In the genomic region with DNA sequence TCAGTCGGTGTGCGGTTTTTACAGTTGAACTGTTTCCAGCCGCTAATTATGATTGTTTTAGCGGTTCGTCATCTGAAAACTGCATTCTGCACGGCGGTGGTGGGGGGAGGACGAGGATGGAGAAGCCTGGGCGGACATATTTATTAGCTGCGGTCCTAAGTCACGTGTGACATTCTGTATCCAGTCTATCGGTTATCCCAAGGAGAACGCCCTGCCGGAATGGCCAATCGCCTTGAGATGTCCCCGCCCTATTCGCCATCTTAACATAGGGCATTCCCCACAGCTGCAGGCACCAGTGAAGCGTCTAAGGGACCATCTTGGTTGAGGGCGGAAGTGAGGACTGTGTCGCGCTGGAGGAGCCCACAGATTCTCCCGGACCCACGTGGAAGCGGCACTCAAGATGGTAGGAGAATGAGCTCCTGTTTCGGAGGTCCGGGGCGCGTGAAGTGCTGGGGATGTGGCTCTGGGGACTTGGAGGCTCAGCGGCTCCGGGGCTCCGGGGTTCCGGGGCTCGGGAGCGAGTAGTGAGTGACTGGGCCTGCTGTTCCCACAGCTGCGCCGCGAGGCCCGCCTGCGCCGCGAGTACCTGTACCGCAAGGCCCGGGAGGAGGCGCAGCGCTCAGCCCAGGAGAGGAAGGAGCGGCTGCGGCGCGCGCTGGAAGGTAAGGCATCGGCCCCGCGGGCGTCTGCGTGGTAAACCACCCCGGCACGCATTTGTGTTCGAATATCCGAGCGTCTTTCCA, we compare ENCODE assay signal across 1 cellular context.
A peak's percentile ranks its signal among the peaks of the same experiment; 100 is the strongest.
TF ChIP-seq lines count a peak whose summit lies in the region.

A gene with protein sequence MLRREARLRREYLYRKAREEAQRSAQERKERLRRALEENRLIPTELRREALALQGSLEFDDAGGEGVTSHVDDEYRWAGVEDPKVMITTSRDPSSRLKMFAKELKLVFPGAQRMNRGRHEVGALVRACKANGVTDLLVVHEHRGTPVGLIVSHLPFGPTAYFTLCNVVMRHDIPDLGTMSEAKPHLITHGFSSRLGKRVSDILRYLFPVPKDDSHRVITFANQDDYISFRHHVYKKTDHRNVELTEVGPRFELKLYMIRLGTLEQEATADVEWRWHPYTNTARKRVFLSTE (plus strand): TSS at position 365 of the 743 bp plus-strand sequence. CDS start 36 bp downstream, at position 401.

TF ChIP-seq in K562, 482 proteins besides CTCF, POLR2A, EP300 and RAD21 (continued from another document and continues in another):
- TF ChIP-seq, protein P1, sequence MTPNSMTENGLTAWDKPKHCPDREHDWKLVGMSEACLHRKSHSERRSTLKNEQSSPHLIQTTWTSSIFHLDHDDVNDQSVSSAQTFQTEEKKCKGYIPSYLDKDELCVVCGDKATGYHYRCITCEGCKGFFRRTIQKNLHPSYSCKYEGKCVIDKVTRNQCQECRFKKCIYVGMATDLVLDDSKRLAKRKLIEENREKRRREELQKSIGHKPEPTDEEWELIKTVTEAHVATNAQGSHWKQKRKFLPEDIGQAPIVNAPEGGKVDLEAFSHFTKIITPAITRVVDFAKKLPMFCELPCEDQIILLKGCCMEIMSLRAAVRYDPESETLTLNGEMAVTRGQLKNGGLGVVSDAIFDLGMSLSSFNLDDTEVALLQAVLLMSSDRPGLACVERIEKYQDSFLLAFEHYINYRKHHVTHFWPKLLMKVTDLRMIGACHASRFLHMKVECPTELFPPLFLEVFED (CRISPR knock-in tag; conservative IDR thresholded peaks at IDR 0.05) = no peak
- TF ChIP-seq POLR2AphosphoS2 (IDR thresholded peaks at IDR 0.05; ENCODE audit: low read length) (no peak), ZNF134 (CRISPR knock-in tag; conservative IDR thresholded peaks at IDR 0.05) (no peak), ZBTB1 (CRISPR knock-in tag; IDR thresholded peaks at IDR 0.05; ENCODE audit: borderline replicate concordance, low read depth) (no peak), SMAD1 (IDR thresholded peaks at IDR 0.05; ENCODE audit: low read depth, low read length, partially characterized antibody) (no peak), TSC22D4 (tag; IDR thresholded peaks at IDR 0.05) (no peak), ZNF778 (CRISPR knock-in tag; IDR thresholded peaks at IDR 0.05) (no peak), KAT8 (IDR thresholded peaks at IDR 0.05; ENCODE audit: low read depth) (no peak), ZNF24 (IDR thresholded peaks at IDR 0.05) (0 out of 2 replicates have a peak, but pooled peaks have one; percentile 42), CBFB (CRISPR knock-in tag; IDR thresholded peaks at IDR 0.05) (0 out of 2 replicates have a peak, but pooled peaks have one; percentile 45), PCBP1 (IDR thresholded peaks at IDR 0.05; ENCODE audit: low read depth, low read length, poor library complexity, severe bottlenecking) (no peak), SMARCB1 (IDR thresholded peaks at IDR 0.05; ENCODE audit: insufficient read length, low read depth) (no peak), ZNF586 (CRISPR knock-in tag; conservative IDR thresholded peaks at IDR 0.05) (no peak), MIER1 (IDR thresholded peaks at IDR 0.05; ENCODE audit: low read depth) (no peak), HDAC6 (IDR thresholded peaks at IDR 0.05; ENCODE audit: low read depth, low read length) (no peak), POLR2AphosphoS5 (IDR thresholded peaks at IDR 0.05; ENCODE audit: control insufficient read depth, insufficient read depth, low read depth, low read length) (peak; percentile 81), KLF13 (tag; IDR thresholded peaks at IDR 0.05; ENCODE audit: borderline replicate concordance, low read depth) (no peak), TCFL5 (CRISPR knock-in tag; conservative IDR thresholded peaks at IDR 0.05) (no peak), SMARCA5 (IDR thresholded peaks at IDR 0.05) (no peak), ZKSCAN8 (CRISPR knock-in tag; IDR thresholded peaks at IDR 0.05) (no peak), BCOR (IDR thresholded peaks at IDR 0.05) (no peak; the same call in 1 of the 2 replicates), RBBP5 (IDR thresholded peaks at IDR 0.05; ENCODE audit: borderline replicate concordance, insufficient read depth, low read length, poor library complexity, severe bottlenecking) (peak; percentile 78), KAT7 (CRISPR knock-in tag; IDR thresholded peaks at IDR 0.05; ENCODE audit: borderline replicate concordance) (peak; percentile 81; the same call in 1 of the 2 replicates), ZNF589 (CRISPR knock-in tag; IDR thresholded peaks at IDR 0.05; ENCODE audit: low read depth) (peak; percentile 86; the same call in 1 of the 2 replicates), CHCHD3 (CRISPR knock-in tag; IDR thresholded peaks at IDR 0.05) (no peak), NR1H2 (CRISPR knock-in tag; IDR thresholded peaks at IDR 0.05) (no peak), MED1 (CRISPR knock-in tag; IDR thresholded peaks at IDR 0.05; ENCODE audit: borderline replicate concordance) (no peak), NELFE (IDR thresholded peaks at IDR 0.05; ENCODE audit: insufficient read depth, insufficient read length) (no peak), CBX8 (IDR thresholded peaks at IDR 0.05; ENCODE audit: borderline replicate concordance, extremely low read depth, low read depth, low read length, poor library complexity, severe bottlenecking) (no peak), TBL1XR1 (IDR thresholded peaks at IDR 0.05; ENCODE audit: low read length in 2 of 2) (no peak), ADNP (tag; IDR thresholded peaks at IDR 0.05) (no peak), HNRNPL (IDR thresholded peaks at IDR 0.05; ENCODE audit: low read depth, low read length) (no peak), ZFPM2 (CRISPR knock-in tag; IDR thresholded peaks at IDR 0.05) (no peak), SMARCC2 (IDR thresholded peaks at IDR 0.05; ENCODE audit: low read depth) (no peak), FOXK1 (CRISPR knock-in tag; IDR thresholded peaks at IDR 0.05; ENCODE audit: borderline replicate concordance) (peak; percentile 83), EP400 (IDR thresholded peaks at IDR 0.05) (peak; percentile 99), ZBTB7A (IDR thresholded peaks at IDR 0.05; ENCODE audit: borderline replicate concordance, control insufficient read depth, low read depth, low read length) (no peak)
- TF ChIP-seq, protein P2, sequence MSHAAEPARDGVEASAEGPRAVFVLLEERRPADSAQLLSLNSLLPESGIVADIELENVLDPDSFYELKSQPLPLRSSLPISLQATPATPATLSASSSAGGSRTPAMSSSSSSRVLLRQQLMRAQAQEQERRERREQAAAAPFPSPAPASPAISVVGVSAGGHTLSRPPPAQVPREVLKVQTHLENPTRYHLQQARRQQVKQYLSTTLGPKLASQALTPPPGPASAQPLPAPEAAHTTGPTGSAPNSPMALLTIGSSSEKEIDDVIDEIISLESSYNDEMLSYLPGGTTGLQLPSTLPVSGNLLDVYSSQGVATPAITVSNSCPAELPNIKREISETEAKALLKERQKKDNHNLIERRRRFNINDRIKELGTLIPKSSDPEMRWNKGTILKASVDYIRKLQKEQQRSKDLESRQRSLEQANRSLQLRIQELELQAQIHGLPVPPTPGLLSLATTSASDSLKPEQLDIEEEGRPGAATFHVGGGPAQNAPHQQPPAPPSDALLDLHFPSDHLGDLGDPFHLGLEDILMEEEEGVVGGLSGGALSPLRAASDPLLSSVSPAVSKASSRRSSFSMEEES (CRISPR knock-in tag; IDR thresholded peaks at IDR 0.05) = peak; percentile 92
- TF ChIP-seq, protein P3, sequence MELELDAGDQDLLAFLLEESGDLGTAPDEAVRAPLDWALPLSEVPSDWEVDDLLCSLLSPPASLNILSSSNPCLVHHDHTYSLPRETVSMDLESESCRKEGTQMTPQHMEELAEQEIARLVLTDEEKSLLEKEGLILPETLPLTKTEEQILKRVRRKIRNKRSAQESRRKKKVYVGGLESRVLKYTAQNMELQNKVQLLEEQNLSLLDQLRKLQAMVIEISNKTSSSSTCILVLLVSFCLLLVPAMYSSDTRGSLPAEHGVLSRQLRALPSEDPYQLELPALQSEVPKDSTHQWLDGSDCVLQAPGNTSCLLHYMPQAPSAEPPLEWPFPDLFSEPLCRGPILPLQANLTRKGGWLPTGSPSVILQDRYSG (tag; conservative IDR thresholded peaks at IDR 0.05; ENCODE audit: low read depth) = 0 out of 2 replicates have a peak, but pooled peaks have one; percentile 17
- TF ChIP-seq, protein P4, sequence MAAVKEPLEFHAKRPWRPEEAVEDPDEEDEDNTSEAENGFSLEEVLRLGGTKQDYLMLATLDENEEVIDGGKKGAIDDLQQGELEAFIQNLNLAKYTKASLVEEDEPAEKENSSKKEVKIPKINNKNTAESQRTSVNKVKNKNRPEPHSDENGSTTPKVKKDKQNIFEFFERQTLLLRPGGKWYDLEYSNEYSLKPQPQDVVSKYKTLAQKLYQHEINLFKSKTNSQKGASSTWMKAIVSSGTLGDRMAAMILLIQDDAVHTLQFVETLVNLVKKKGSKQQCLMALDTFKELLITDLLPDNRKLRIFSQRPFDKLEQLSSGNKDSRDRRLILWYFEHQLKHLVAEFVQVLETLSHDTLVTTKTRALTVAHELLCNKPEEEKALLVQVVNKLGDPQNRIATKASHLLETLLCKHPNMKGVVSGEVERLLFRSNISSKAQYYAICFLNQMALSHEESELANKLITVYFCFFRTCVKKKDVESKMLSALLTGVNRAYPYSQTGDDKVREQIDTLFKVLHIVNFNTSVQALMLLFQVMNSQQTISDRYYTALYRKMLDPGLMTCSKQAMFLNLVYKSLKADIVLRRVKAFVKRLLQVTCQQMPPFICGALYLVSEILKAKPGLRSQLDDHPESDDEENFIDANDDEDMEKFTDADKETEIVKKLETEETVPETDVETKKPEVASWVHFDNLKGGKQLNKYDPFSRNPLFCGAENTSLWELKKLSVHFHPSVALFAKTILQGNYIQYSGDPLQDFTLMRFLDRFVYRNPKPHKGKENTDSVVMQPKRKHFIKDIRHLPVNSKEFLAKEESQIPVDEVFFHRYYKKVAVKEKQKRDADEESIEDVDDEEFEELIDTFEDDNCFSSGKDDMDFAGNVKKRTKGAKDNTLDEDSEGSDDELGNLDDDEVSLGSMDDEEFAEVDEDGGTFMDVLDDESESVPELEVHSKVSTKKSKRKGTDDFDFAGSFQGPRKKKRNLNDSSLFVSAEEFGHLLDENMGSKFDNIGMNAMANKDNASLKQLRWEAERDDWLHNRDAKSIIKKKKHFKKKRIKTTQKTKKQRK (IDR thresholded peaks at IDR 0.05; ENCODE audit: borderline replicate concordance, low read depth, low read length) = no peak
- TF ChIP-seq, protein P5, sequence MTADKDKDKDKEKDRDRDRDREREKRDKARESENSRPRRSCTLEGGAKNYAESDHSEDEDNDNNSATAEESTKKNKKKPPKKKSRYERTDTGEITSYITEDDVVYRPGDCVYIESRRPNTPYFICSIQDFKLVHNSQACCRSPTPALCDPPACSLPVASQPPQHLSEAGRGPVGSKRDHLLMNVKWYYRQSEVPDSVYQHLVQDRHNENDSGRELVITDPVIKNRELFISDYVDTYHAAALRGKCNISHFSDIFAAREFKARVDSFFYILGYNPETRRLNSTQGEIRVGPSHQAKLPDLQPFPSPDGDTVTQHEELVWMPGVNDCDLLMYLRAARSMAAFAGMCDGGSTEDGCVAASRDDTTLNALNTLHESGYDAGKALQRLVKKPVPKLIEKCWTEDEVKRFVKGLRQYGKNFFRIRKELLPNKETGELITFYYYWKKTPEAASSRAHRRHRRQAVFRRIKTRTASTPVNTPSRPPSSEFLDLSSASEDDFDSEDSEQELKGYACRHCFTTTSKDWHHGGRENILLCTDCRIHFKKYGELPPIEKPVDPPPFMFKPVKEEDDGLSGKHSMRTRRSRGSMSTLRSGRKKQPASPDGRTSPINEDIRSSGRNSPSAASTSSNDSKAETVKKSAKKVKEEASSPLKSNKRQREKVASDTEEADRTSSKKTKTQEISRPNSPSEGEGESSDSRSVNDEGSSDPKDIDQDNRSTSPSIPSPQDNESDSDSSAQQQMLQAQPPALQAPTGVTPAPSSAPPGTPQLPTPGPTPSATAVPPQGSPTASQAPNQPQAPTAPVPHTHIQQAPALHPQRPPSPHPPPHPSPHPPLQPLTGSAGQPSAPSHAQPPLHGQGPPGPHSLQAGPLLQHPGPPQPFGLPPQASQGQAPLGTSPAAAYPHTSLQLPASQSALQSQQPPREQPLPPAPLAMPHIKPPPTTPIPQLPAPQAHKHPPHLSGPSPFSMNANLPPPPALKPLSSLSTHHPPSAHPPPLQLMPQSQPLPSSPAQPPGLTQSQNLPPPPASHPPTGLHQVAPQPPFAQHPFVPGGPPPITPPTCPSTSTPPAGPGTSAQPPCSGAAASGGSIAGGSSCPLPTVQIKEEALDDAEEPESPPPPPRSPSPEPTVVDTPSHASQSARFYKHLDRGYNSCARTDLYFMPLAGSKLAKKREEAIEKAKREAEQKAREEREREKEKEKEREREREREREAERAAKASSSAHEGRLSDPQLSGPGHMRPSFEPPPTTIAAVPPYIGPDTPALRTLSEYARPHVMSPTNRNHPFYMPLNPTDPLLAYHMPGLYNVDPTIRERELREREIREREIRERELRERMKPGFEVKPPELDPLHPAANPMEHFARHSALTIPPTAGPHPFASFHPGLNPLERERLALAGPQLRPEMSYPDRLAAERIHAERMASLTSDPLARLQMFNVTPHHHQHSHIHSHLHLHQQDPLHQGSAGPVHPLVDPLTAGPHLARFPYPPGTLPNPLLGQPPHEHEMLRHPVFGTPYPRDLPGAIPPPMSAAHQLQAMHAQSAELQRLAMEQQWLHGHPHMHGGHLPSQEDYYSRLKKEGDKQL (CRISPR knock-in tag; IDR thresholded peaks at IDR 0.05; ENCODE audit: borderline replicate concordance) = no peak
- TF ChIP-seq, protein P6, sequence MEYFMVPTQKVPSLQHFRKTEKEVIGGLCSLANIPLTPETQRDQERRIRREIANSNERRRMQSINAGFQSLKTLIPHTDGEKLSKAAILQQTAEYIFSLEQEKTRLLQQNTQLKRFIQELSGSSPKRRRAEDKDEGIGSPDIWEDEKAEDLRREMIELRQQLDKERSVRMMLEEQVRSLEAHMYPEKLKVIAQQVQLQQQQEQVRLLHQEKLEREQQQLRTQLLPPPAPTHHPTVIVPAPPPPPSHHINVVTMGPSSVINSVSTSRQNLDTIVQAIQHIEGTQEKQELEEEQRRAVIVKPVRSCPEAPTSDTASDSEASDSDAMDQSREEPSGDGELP (CRISPR knock-in tag; IDR thresholded peaks at IDR 0.05; ENCODE audit: borderline replicate concordance) = peak; percentile 95
- TF ChIP-seq, protein P7, sequence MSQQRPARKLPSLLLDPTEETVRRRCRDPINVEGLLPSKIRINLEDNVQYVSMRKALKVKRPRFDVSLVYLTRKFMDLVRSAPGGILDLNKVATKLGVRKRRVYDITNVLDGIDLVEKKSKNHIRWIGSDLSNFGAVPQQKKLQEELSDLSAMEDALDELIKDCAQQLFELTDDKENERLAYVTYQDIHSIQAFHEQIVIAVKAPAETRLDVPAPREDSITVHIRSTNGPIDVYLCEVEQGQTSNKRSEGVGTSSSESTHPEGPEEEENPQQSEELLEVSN (IDR thresholded peaks at IDR 0.05; ENCODE audit: borderline replicate concordance in 1 of 2, extremely low read depth in 1 of 2, insufficient read depth in 1 of 2, insufficient read length in 1 of 2, low read depth in 1 of 2, low read length in 1 of 2, poor library complexity in 1 of 2, severe bottlenecking in 1 of 2) = peak in 1 of 2 experiments; percentile 41
- TF ChIP-seq, protein P8, sequence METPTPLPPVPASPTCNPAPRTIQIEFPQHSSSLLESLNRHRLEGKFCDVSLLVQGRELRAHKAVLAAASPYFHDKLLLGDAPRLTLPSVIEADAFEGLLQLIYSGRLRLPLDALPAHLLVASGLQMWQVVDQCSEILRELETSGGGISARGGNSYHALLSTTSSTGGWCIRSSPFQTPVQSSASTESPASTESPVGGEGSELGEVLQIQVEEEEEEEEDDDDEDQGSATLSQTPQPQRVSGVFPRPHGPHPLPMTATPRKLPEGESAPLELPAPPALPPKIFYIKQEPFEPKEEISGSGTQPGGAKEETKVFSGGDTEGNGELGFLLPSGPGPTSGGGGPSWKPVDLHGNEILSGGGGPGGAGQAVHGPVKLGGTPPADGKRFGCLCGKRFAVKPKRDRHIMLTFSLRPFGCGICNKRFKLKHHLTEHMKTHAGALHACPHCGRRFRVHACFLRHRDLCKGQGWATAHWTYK (CRISPR knock-in tag; IDR thresholded peaks at IDR 0.05) = peak; percentile 46; the same call in 1 of the 2 replicates
